18 cellular contexts compared by ENCODE assay signal in the genomic region with DNA sequence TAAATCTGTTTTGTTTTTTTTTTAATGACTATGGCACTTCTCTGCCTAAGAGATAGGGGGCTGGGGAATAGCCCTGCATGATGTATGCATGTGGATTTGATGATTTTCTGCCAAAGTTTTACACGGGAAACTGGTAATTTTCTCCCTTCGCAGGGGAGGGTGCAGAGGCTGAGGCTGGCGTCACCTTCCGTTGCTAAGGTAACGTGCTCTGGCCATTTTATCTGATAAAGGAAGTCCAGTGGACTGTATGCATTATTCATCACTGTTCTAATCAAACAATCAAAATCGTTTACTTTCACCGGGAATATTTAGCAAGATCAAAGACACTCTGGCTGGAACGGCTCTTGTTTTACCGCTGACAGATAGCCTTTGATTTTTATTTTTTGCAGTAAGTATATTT. TPM values are rescaled to one million over a fixed set of nuclear protein-coding genes. Genes with fewer than 3 reads are reported as not detected.
DNase-seq lines count a peak whose midpoint lies in the region; TF ChIP-seq lines count a peak whose summit lies in the region.
"Had no signal": no experiment of that assay in that cellular context is flagged by ENCODE, and none has a peak within 500 bp of the region (broad histone marks: within the 10 kb centered on the region; RNA-seq: fewer than 3 reads in every experiment).

No MANE protein-coding gene starts in this region.

- POLR2A ChIA-PET in HEK293 (lab: Yijun Ruan, JAX), result no interaction called here

- no peak overlapping the region for H3K4me3 ChIP-seq in HEK293 (ENCODE audit: low read depth, low read length)
- H3K4me3 ChIP-seq: heart right ventricle, smooth muscle cell, vagina had no signal

- CTCF ChIA-PET in HEK293 (lab: Yijun Ruan, JAX), result interaction anchor here (0.6 to 1.2 kb wide), 5 partner anchors 76 to 1099 kb away, joined by 3 to 6 read pairs (median 3); no protein-coding TSS in a partner anchor

- H3K36me3 ChIP-seq in HEK293 (ENCODE audit: control insufficient read depth in 2 of 2, insufficient read depth in 1 of 2, low read length in 2 of 2), result no peaks in the 10 kb centered on the region
- H3K36me3 ChIP-seq: heart right ventricle, vagina had no signal

- H3K4me1 ChIP-seq in HEK293 (ENCODE audit: control insufficient read depth, insufficient read depth, low read length), result peaks cover 6% of the 10 kb centered on the region; the same call in 1 of the 2 replicates
- H3K4me1 ChIP-seq: heart right ventricle, vagina had no signal

- H3K27ac ChIP-seq in HEK293 (ENCODE audit: extremely low read depth, low read depth, low read length), result no peak overlapping the region
- H3K27ac ChIP-seq: heart right ventricle, vagina had no signal

- H3K9me3 ChIP-seq in HEK293 (ENCODE audit: control insufficient read depth, insufficient read depth, low read depth, low read length), result no peaks in the 10 kb centered on the region
- H3K9me3 ChIP-seq: heart right ventricle, vagina had no signal

- DNase-seq in NCI-H748 treated with DMSO at 0.1 percent for 48 hours (lab: John Stamatoyannopoulos, UW) (peak; percentile 54), dermis blood vessel endothelial cell (peak; percentile 2), retina (peak; percentile 32), amniotic stem cell (lab: John Stamatoyannopoulos, UW) (no peak), LoVo (ENCODE audit: low spot score) (no peak), DMS114 treated with DMSO at 0.1 percent for 48 hours (lab: John Stamatoyannopoulos, UW; ENCODE audit: unreplicated experiment) (no peak)
- DNase-seq: activated CD4-positive, alpha-beta T cell treated with anti-CD3 and anti-CD28 coated beads for 1 hour; endodermal cell; heart right ventricle; mesenchymal stem cell; NCI-H187 treated with DMSO at 0.1 percent for 48 hours; NCI-H510A; SIG-M5; stimulated activated CD8-positive, alpha-beta memory T cell treated with anti-CD3 and anti-CD28 coated beads, Interleukin-4, amount 100 ng/mL, for 48 hours had no signal

- TF ChIP-seq CTCF in HEK293 (tag by site-specific recombination; IDR thresholded peaks at IDR 0.05), result no peak

TF ChIP-seq in HEK293, 187 proteins besides CTCF, POLR2A, EP300 and RAD21:
- TF ChIP-seq GLIS2 (tag by site-specific recombination; IDR thresholded peaks at IDR 0.05) (peak; percentile 21; the same call in 1 of the 2 replicates), ZNF558 (tag by site-specific recombination; IDR thresholded peaks at IDR 0.05) (no peak), OVOL3 (tag by site-specific recombination; IDR thresholded peaks at IDR 0.05) (no peak), TCF7L2 (IDR thresholded peaks at IDR 0.05; ENCODE audit: borderline replicate concordance, low read depth, low read length) (0 out of 2 replicates have a peak, but pooled peaks have one; percentile 18)

RNA-seq across cellular contexts. Expression of a gene that starts 0.8 kb away (rescaled TPM):
- 2.4 and 4.1 TPM in 2 replicates for total RNA-seq in dermis blood vessel endothelial cell
- total RNA-seq: HT-29 had no signal

Comparison
In these comparisons a context has a peak if more than half of its experiments do, and no peak if none do; other contexts are left out.
1. DNase-seq: peak in NCI-H748 treated with DMSO at 0.1 percent for 48 hours (single experiment), dermis blood vessel endothelial cell (single experiment) and retina (single experiment); none in amniotic stem cell (single experiment), LoVo (single experiment) and DMS114 treated with DMSO at 0.1 percent for 48 hours (single experiment).